11 cellular contexts compared by ENCODE assay signal in the genomic region with DNA sequence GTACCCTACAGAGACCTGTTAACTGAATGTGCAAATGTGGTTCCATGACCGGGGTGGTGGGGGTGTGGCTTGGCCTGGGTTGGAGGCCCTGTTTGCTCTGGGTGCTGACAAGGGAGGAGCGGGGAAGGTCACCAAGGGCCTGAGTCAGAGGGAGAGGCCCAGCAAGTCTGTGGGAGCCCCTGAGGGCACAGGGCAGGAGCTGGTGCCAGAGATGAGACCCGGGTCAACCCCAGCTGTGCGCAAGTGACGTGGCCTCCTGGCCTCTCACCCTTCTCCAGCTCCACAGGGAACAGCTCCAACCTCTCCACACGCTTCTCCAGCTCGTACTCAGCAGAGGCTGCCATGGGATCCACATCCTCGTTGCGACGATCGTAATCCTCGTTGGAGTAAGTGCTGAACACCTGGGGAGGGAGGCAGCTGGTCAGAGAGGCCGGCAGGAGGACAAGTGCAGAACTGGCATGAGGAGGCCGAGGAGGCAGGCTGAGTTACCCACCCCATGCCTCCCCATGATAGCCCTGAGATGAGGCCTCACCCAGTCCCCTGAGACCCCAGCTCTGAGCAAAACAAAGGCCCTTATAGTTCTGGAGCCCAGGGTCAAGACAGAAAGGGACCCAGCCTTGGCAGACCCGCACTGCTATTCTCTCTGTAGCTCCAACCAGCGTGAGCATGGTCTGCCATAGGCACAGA. TPM values are rescaled to one million over a fixed set of nuclear protein-coding genes. Genes with fewer than 3 reads are reported as not detected.
A peak's percentile ranks its signal among the peaks of the same experiment; 100 is the strongest.
DNase-seq lines count a peak whose midpoint lies in the region; ATAC-seq and TF ChIP-seq lines count a peak whose summit lies in the region.
"Had no signal": no experiment of that assay in that cellular context is flagged by ENCODE, and none has a peak within 500 bp of the region (broad histone marks: within the 10 kb centered on the region; RNA-seq: fewer than 3 reads in every experiment).

No MANE protein-coding gene starts in this region.

- no peaks in the 10 kb centered on the region for H3K9me2 ChIP-seq in OCI-LY7 (ENCODE audit: insufficient read depth, low read length)

- ATAC-seq in HG02852 (IDR thresholded peaks at IDR 0.05; ENCODE audit: unreplicated experiment) (no peak), GM18520 (IDR thresholded peaks at IDR 0.05; ENCODE audit: unreplicated experiment) (no peak), GM21825 (IDR thresholded peaks at IDR 0.05; ENCODE audit: unreplicated experiment) (no peak)

- H3K79me2 ChIP-seq in OCI-LY7 (ENCODE audit: insufficient read depth, low read depth, low read length), result peaks cover 50% of the 10 kb centered on the region

- CTCF ChIA-PET in OCI-LY7 (lab: Charles Lee; ENCODE audit: unreplicated experiment), result no interaction called here

- peak overlapping the region; percentile 94 to 99 (median 98); a peak in 20 of 22 replicates for H3K9ac ChIP-seq in BLaER1 treated with 17β-estradiol and CSF1 and Interleukin-3, amounts not matched to agents 10 nM and 100 nM

- peak overlapping the region in 9 of 11 experiments; percentile 23 to 97 (median 95); a peak in 14 of 22 replicates for H3K27ac ChIP-seq in BLaER1 treated with 17β-estradiol and CSF1 and Interleukin-3, amounts not matched to agents 10 nM and 100 nM
- H3K27ac ChIP-seq in OCI-LY7 (ENCODE audit: low read depth, low read length, poor library complexity, severe bottlenecking) (no peak overlapping the region), brain microvascular endothelial cell (no peak overlapping the region)
- peak overlapping the region; percentile 86 for H3K27ac ChIP-seq in effector memory CD4-positive, alpha-beta T cell (ENCODE audit: insufficient read depth, low read length, poor library complexity, severe bottlenecking)

- no TSS peak for BruUV-seq in OCI-LY7 (replicated peaks; lab: Mats Ljungman, UMichigan)

- TF ChIP-seq CTCF in OCI-LY7 (conservative IDR thresholded peaks at IDR 0.05; ENCODE audit: low read length) (no peak), neural crest cell (conservative IDR thresholded peaks at IDR 0.05) (no peak), brain microvascular endothelial cell (IDR thresholded peaks at IDR 0.05; ENCODE audit: low read depth, low read length, missing control alignments) (no peak)

- H4K20me1 ChIP-seq in BLaER1 treated with 17β-estradiol and CSF1 and Interleukin-3, amounts not matched to agents 10 nM and 100 nM, result peaks cover 80 to 98% (median 91%) of the 10 kb centered on the region in 11 experiments
- H4K20me1 ChIP-seq in OCI-LY7 (ENCODE audit: insufficient read depth, low read length), result peaks cover 22% of the 10 kb centered on the region

- H3K4me3 Mint-ChIP-seq in neural crest cell, result peak overlapping the region; percentile 81

- no peaks in the 10 kb centered on the region for H3K27me3 Mint-ChIP-seq in neural crest cell (ENCODE audit: low read depth)

- peaks cover 69 to 79% (median 74%) of the 10 kb centered on the region in 10 experiments for H3K4me1 ChIP-seq in BLaER1 treated with 17β-estradiol and CSF1 and Interleukin-3, amounts not matched to agents 10 nM and 100 nM
- H3K4me1 ChIP-seq in OCI-LY7 (ENCODE audit: insufficient read depth, low read length, poor library complexity, severe bottlenecking), result peaks cover 48% of the 10 kb centered on the region
- peaks cover 84% of the 10 kb centered on the region for H3K4me1 ChIP-seq in effector memory CD4-positive, alpha-beta T cell (ENCODE audit: control insufficient read depth, insufficient read depth, low read length, poor library complexity, severe bottlenecking)

- H3K27ac Mint-ChIP-seq in neural crest cell (ENCODE audit: unreplicated experiment), result peak overlapping the region; percentile 51

- peak overlapping the region in 9 of 10 experiments; percentile 93 to 100 (median 99); a peak in 16 of 20 replicates for H3K4me3 ChIP-seq in BLaER1 treated with 17β-estradiol and CSF1 and Interleukin-3, amounts not matched to agents 10 nM and 100 nM
- H3K4me3 ChIP-seq in OCI-LY7 (ENCODE audit: low read depth, low read length, poor library complexity, severe bottlenecking) (no peak overlapping the region), brain microvascular endothelial cell (ENCODE audit: low read depth, low read length) (no peak overlapping the region)
- H3K4me3 ChIP-seq in effector memory CD4-positive, alpha-beta T cell (ENCODE audit: insufficient read depth, low read depth, low read length, poor library complexity, severe bottlenecking), result no peak overlapping the region

- peaks cover 41% of the 10 kb centered on the region for H3K4me1 Mint-ChIP-seq in neural crest cell

- no peaks in the 10 kb centered on the region for H3K27me3 ChIP-seq in BLaER1 treated with 17β-estradiol and CSF1 and Interleukin-3, amounts not matched to agents 10 nM and 100 nM
- H3K27me3 ChIP-seq in effector memory CD4-positive, alpha-beta T cell (replicated peaks; ENCODE audit: control insufficient read depth, insufficient read depth, low read length, poor library complexity, severe bottlenecking), result no peaks in the 10 kb centered on the region
- no peaks in the 10 kb centered on the region for H3K27me3 ChIP-seq in brain microvascular endothelial cell (replicated peaks)

- in situ Hi-C loops in brain microvascular endothelial cell (cut with HindIII; ENCODE audit: low pct_ligation_motif_present, low sequenced_read_pairs), result no loop called here

- H3K9me3 ChIP-seq in BLaER1 treated with 17β-estradiol and CSF1 and Interleukin-3, amounts not matched to agents 10 nM and 100 nM (replicated peaks in 1 of 11), result no peaks in the 10 kb centered on the region
- no peaks in the 10 kb centered on the region for H3K9me3 ChIP-seq in OCI-LY7 (ENCODE audit: low read length)
- H3K9me3 ChIP-seq in effector memory CD4-positive, alpha-beta T cell (ENCODE audit: control insufficient read depth, low read length), result no peaks in the 10 kb centered on the region

- peaks cover 55 to 90% (median 82%) of the 10 kb centered on the region in 11 experiments for H3K36me3 ChIP-seq in BLaER1 treated with 17β-estradiol and CSF1 and Interleukin-3, amounts not matched to agents 10 nM and 100 nM
- peaks cover 90% of the 10 kb centered on the region for H3K36me3 ChIP-seq in OCI-LY7 (ENCODE audit: insufficient read depth, low read length)
- peaks cover 31% of the 10 kb centered on the region for H3K36me3 ChIP-seq in effector memory CD4-positive, alpha-beta T cell (ENCODE audit: control insufficient read depth, insufficient read depth, low read length)
- peaks cover 47% of the 10 kb centered on the region for H3K36me3 ChIP-seq in brain microvascular endothelial cell (replicated peaks)

- POLR2A ChIA-PET in OCI-LY7 (lab: Charles Lee), result no interaction called here

- H3K36me3 Mint-ChIP-seq in neural crest cell (ENCODE audit: low read depth), result peaks cover 17% of the 10 kb centered on the region

- no peak overlapping the region for H2AFZ ChIP-seq in OCI-LY7 (ENCODE audit: low read length)

- DNase-seq in OCI-LY7 (ENCODE audit: low spot score) (no peak), neural crest cell (ENCODE audit: low read depth, low spot score) (no peak), brain microvascular endothelial cell (no peak)
- DNase-seq in effector memory CD4-positive, alpha-beta T cell, result no peak
- DNase-seq: NCI-H1105 treated with DMSO at 0.1 percent for 48 hours; NK-92 treated with Interleukin-12 subunit alpha and Interleukin-12 subunit beta, amount 100 ng/mL, for 24 hours; nucleus accumbens had no signal

- intact Hi-C loops in OCI-LY7 (cut with micrococcal nuclease; ENCODE audit: unreplicated experiment), result no loop called here

- H3K9me3 Mint-ChIP-seq in neural crest cell, result no peaks in the 10 kb centered on the region

- H3K4me2 ChIP-seq in BLaER1 treated with 17β-estradiol and CSF1 and Interleukin-3, amounts not matched to agents 10 nM and 100 nM, result peak overlapping the region; percentile 94 to 100 (median 99)
- H3K4me2 ChIP-seq in OCI-LY7 (ENCODE audit: low read length), result peak overlapping the region; percentile 95

RNA-seq across cellular contexts. Expression of a gene that starts 5.5 kb away (rescaled TPM):
- 45.3 and 73.2 TPM in 2 replicates for total RNA-seq in OCI-LY7 (2014; rRNA removed; shearing (Covaris generic))
- total RNA-seq in OCI-LY7 (2022), result 73.9 and 87.0 TPM in 2 replicates
- total RNA-seq in neural crest cell, result 67.1 and 68.8 TPM in 2 replicates

RNA-seq across cellular contexts. Expression of a gene that starts 15.0 kb away (rescaled TPM):
- total RNA-seq in OCI-LY7 (2014; rRNA removed; shearing (Covaris generic)), result not detected in 2 replicates
- 0.13 and 0.59 TPM in 2 replicates for total RNA-seq in OCI-LY7 (2022)
- total RNA-seq in neural crest cell, result 26.1 and 28.7 TPM in 2 replicates

RNA-seq across cellular contexts. Expression of a gene that starts 20.8 kb away (rescaled TPM):
- 0.57 TPM in 1 of 2 replicates, not detected in the other for total RNA-seq in OCI-LY7 (2014; rRNA removed; shearing (Covaris generic))
- 1.1 TPM in 1 of 2 replicates, not detected in the other for total RNA-seq in OCI-LY7 (2022)
- not detected in 2 replicates for total RNA-seq in neural crest cell

RNA-seq across cellular contexts. Expression of a gene that starts 49.8 kb away (rescaled TPM):
- total RNA-seq in OCI-LY7 (2014; rRNA removed; shearing (Covaris generic)), result 10.4 and 21.8 TPM in 2 replicates
- 27.7 and 30.1 TPM in 2 replicates for total RNA-seq in OCI-LY7 (2022)
- 21.6 and 24.6 TPM in 2 replicates for total RNA-seq in neural crest cell

RNA-seq across cellular contexts. Expression of a gene that starts 56.4 kb away (rescaled TPM):
- not detected in 2 replicates for total RNA-seq in OCI-LY7 (2014; rRNA removed; shearing (Covaris generic))
- total RNA-seq in OCI-LY7 (2022) (not detected in 2 replicates), neural crest cell (13.3 and 14.8 TPM in 2 replicates)

Comparison
In these comparisons a context has a peak if more than half of its experiments do, and no peak if none do; other contexts are left out.
1. H3K27ac ChIP-seq: peak in BLaER1 treated with 17β-estradiol and CSF1 and Interleukin-3, amounts not matched to agents 10 nM and 100 nM (9 of 11) and effector memory CD4-positive, alpha-beta T cell (single experiment); none in OCI-LY7 (single experiment) and brain microvascular endothelial cell (single experiment).
2. H3K4me3 ChIP-seq: peak in BLaER1 treated with 17β-estradiol and CSF1 and Interleukin-3, amounts not matched to agents 10 nM and 100 nM (9 of 10); none in OCI-LY7 (single experiment), effector memory CD4-positive, alpha-beta T cell (single experiment) and brain microvascular endothelial cell (single experiment).
3. RNA of a gene that starts 15.0 kb away (total RNA-seq): 26.1 to 28.7 TPM in neural crest cell; 0.13 to 0.59 TPM in OCI-LY7; every median in the first group is over 10 times any median in the second.